Comparison of ENCODE assay signal across 14 cellular contexts in genomic region chr18:35514283-35514682, GRCh38.
"Had no signal": no experiment of that assay in that cellular context is flagged by ENCODE, and none has a peak within 500 bp of the region (broad histone marks: within the 10 kb centered on the region; RNA-seq: fewer than 3 reads in every experiment).

No MANE protein-coding gene starts in this region.

- DNase-seq: activated CD4-positive, alpha-beta T cell treated with anti-CD3 and anti-CD28 coated beads, Interleukin-2, amount 10 ng/mL, durations not matched to agents 7 days and 5 days; activated CD4-positive, CD25-positive, alpha-beta regulatory T cell; activated naive CD4-positive, alpha-beta T cell; activated naive CD8-positive, alpha-beta T cell treated with anti-CD3 and anti-CD28 coated beads, Interleukin-2, amount 10 ng/mL, durations not matched to agents 7 days and 5 days; activated T-cell treated with anti-CD3 and anti-CD28 coated beads for 4 hours; cerebellar nuclear complex; dermis blood vessel endothelial cell; stimulated activated CD4-positive, alpha-beta T cell treated with anti-CD3 and anti-CD28 coated beads, Interleukin-12 subunit alpha, Interleukin-12 subunit beta, amount 100 ng/mL, for 4 hours; stimulated activated CD4-positive, alpha-beta T cell treated with anti-CD3 and anti-CD28 coated beads, Interleukin-2, amount 100 ng/mL, for 24 hours; stomach had no signal

- H3K9me3 Mint-ChIP-seq: activated CD4-positive, alpha-beta T cell treated with anti-CD3 and anti-CD28 coated beads, Interleukin-2, amount 10 ng/mL, durations not matched to agents 7 days and 5 days; activated naive CD8-positive, alpha-beta T cell treated with anti-CD3 and anti-CD28 coated beads, Interleukin-2, amount 10 ng/mL, durations not matched to agents 7 days and 5 days had no signal

- H3K4me1 ChIP-seq: uterus had no signal

- H3K4me1 Mint-ChIP-seq: activated CD4-positive, alpha-beta T cell treated with anti-CD3 and anti-CD28 coated beads, Interleukin-2, amount 10 ng/mL, durations not matched to agents 7 days and 5 days had no signal

- H3K27me3 ChIP-seq: gastroesophageal sphincter, pancreas, stomach, uterus had no signal

- H3K4me3 Mint-ChIP-seq: activated CD4-positive, alpha-beta T cell treated with anti-CD3 and anti-CD28 coated beads, Interleukin-2, amount 10 ng/mL, durations not matched to agents 7 days and 5 days; activated naive CD8-positive, alpha-beta T cell treated with anti-CD3 and anti-CD28 coated beads, Interleukin-2, amount 10 ng/mL, durations not matched to agents 7 days and 5 days had no signal

- H3K27ac Mint-ChIP-seq: activated CD4-positive, alpha-beta T cell treated with anti-CD3 and anti-CD28 coated beads, Interleukin-2, amount 10 ng/mL, durations not matched to agents 7 days and 5 days; activated naive CD8-positive, alpha-beta T cell treated with anti-CD3 and anti-CD28 coated beads, Interleukin-2, amount 10 ng/mL, durations not matched to agents 7 days and 5 days had no signal

- H3K36me3 Mint-ChIP-seq: activated naive CD8-positive, alpha-beta T cell treated with anti-CD3 and anti-CD28 coated beads, Interleukin-2, amount 10 ng/mL, durations not matched to agents 7 days and 5 days had no signal

- H3K9me3 ChIP-seq: gastroesophageal sphincter, pancreas, stomach, uterus had no signal

- H3K4me3 ChIP-seq: gastroesophageal sphincter, pancreas, stomach, uterus had no signal

- ATAC-seq: left lobe of liver had no signal

- H3K36me3 ChIP-seq: gastroesophageal sphincter, pancreas, stomach, uterus had no signal

- H3K27me3 Mint-ChIP-seq: activated CD4-positive, alpha-beta T cell treated with anti-CD3 and anti-CD28 coated beads, Interleukin-2, amount 10 ng/mL, durations not matched to agents 7 days and 5 days; activated naive CD8-positive, alpha-beta T cell treated with anti-CD3 and anti-CD28 coated beads, Interleukin-2, amount 10 ng/mL, durations not matched to agents 7 days and 5 days had no signal
